18 cellular contexts compared by ENCODE assay signal in the genomic region with DNA sequence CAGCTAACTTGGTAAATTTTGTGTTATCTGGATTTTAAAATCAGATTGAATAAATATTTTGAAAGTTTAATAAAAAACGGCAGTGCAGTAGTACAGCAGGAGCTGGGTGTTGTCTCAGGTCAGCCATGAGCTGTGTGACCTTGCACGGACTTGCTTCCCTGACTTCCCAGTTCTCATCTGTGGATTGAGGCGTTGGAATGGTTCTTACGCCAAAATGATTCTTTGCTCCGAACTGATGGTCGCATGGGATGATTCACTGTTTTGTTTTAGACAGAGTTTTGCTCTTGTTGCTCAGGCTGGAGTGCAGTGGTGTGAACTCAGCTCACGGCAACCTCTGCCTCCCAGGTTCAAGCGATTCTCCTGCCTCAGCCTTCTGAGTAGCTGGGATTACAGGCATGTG. TPM values are rescaled to one million over a fixed set of nuclear protein-coding genes. Genes with fewer than 3 reads are reported as not detected.
DNase-seq lines count a peak whose midpoint lies in the region; ATAC-seq and TF ChIP-seq lines count a peak whose summit lies in the region.
"Had no signal": no experiment of that assay in that cellular context is flagged by ENCODE, and none has a peak within 500 bp of the region (broad histone marks: within the 10 kb centered on the region; RNA-seq: fewer than 3 reads in every experiment).

No MANE protein-coding gene starts in this region.

- H3K27me3 Mint-ChIP-seq in T-helper 17 cell, result peaks cover 5% of the 10 kb centered on the region

- no peak for ATAC-seq in Right ventricle myocardium superior (ENCODE audit: poor library complexity)
- no peak for ATAC-seq in GM21737 (IDR thresholded peaks at IDR 0.05; ENCODE audit: unreplicated experiment)
- ATAC-seq in T-helper 17 cell, result no peak
- no peak for ATAC-seq in GM21390 (IDR thresholded peaks at IDR 0.05; ENCODE audit: unreplicated experiment)
- ATAC-seq: HepG2 had no signal

- no peak overlapping the region for H3K4me3 Mint-ChIP-seq in T-helper 17 cell
- H3K4me3 Mint-ChIP-seq: CD14-positive monocyte; CD4-positive, alpha-beta memory T cell; IgD-negative memory B cell had no signal

- no peak overlapping the region for H3K4me3 ChIP-seq in left ventricle myocardium inferior
- H3K4me3 ChIP-seq: GM23248, HAP-1 had no signal

- H3K4me1 Mint-ChIP-seq in T-helper 17 cell, result peaks cover 8% of the 10 kb centered on the region

- DNase-seq in Right ventricle myocardium superior, result peak; percentile 12
- DNase-seq in left ventricle myocardium inferior, result no peak
- no peak for DNase-seq in RWPE1 (ENCODE audit: low spot score)
- peak; percentile 33 to 59 for DNase-seq in lung microvascular endothelial cell (ENCODE audit: low read depth in 2 of 2)
- no peak for DNase-seq in T-helper 17 cell
- DNase-seq: ACHN; BE2C; CD4-positive, alpha-beta memory T cell; DMS153; DMS79; GF-D8; GM23248 had no signal

- TF ChIP-seq CTCF in left ventricle myocardium inferior (IDR thresholded peaks at IDR 0.05; ENCODE audit: borderline replicate concordance), result no peak
- TF ChIP-seq CTCF in RWPE1 (conservative IDR thresholded peaks at IDR 0.05; ENCODE audit: low read depth), result no peak

- CTCF ChIA-PET in RWPE1 (lab: Yijun Ruan, JAX), result no interaction called here

- no peaks in the 10 kb centered on the region for H3K36me3 Mint-ChIP-seq in T-helper 17 cell (ENCODE audit: low read depth)
- H3K36me3 Mint-ChIP-seq: CD4-positive, alpha-beta memory T cell; IgD-negative memory B cell had no signal

- no peaks in the 10 kb centered on the region for H3K36me3 ChIP-seq in left ventricle myocardium inferior
- H3K36me3 ChIP-seq: BE2C, HAP-1 had no signal

- intact Hi-C loops in Right ventricle myocardium superior (cut with DNase I), result no loop called here
- intact Hi-C loops in left ventricle myocardium inferior (cut with micrococcal nuclease), result no loop called here

- no peaks in the 10 kb centered on the region for H3K27me3 ChIP-seq in left ventricle myocardium inferior (ENCODE audit: low read depth)
- H3K27me3 ChIP-seq: BE2C had no signal

- no peak overlapping the region for H3K27ac ChIP-seq in left ventricle myocardium inferior (replicated peaks)
- 0 out of 2 replicates have a peak overlapping the region, but pooled peaks have one; percentile 5 for H3K27ac ChIP-seq in RWPE1
- H3K27ac ChIP-seq: GM23248 had no signal

- POLR2A ChIA-PET in RWPE1 (lab: Yijun Ruan, JAX; ENCODE audit: low non-redundant PET), result no interaction called here

- peaks cover 46% of the 10 kb centered on the region for H3K4me1 ChIP-seq in left ventricle myocardium inferior
- H3K4me1 ChIP-seq: HAP-1 had no signal

- no peak overlapping the region for H3K27ac Mint-ChIP-seq in T-helper 17 cell
- H3K27ac Mint-ChIP-seq: CD4-positive, alpha-beta memory T cell; IgD-negative memory B cell had no signal

- H3K9me3 ChIP-seq in left ventricle myocardium inferior (replicated peaks), result no peaks in the 10 kb centered on the region
- no peaks in the 10 kb centered on the region for H3K9me3 ChIP-seq in T-helper 17 cell (ENCODE audit: control insufficient read depth, low read length, poor library complexity, severe bottlenecking)
- H3K9me3 ChIP-seq: BE2C, HAP-1 had no signal

RNA-seq across cellular contexts. Expression of gene RGS12, which starts 45.0 kb away (rescaled TPM):
- total RNA-seq in Right ventricle myocardium superior, result 15.8 TPM
- total RNA-seq in left ventricle myocardium inferior, result 13.4 TPM
- total RNA-seq in lung microvascular endothelial cell, result 29.0 and 33.7 TPM in 2 replicates
- 1 to 10 TPM; 4.0 to 5.0 TPM for total RNA-seq in T-helper 17 cell

Comparison
In these comparisons a context has a peak if more than half of its experiments do, and no peak if none do; other contexts are left out.
1. DNase-seq: peak in Right ventricle myocardium superior (single experiment) and lung microvascular endothelial cell (2 of 2); none in left ventricle myocardium inferior (single experiment), RWPE1 (single experiment) and T-helper 17 cell (0 of 3).